In the genomic region with DNA sequence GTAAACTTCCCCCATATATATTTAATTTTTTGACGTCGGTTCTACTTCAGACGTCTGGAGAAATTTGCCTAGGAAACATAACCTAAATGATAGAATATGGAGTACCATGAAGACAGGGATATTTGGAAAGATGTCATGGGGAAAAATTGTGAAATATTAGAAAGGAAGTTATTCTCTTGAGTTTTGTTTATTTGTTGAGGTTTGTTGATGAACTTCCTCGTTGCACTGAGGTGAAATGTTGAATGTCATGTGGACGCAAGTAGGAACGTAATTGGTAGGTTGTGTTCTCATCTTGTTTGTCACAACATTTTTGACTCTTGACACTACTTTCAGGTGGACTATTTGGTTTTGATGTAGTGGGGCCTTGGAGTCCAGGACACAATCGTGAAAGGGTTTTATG, we compare ENCODE assay signal across 8 cellular contexts. TPM values are rescaled to one million over a fixed set of nuclear protein-coding genes. Genes with fewer than 3 reads are reported as not detected.
A peak's percentile ranks its signal among the peaks of the same experiment; 100 is the strongest.
DNase-seq lines count a peak whose midpoint lies in the region; ATAC-seq and TF ChIP-seq lines count a peak whose summit lies in the region.

No MANE protein-coding gene starts in this region.

- H3K9me3 ChIP-seq in colonic mucosa: no peaks in the 10 kb centered on the region
- H3K9me3 ChIP-seq in naive thymus-derived CD4-positive, alpha-beta T cell (ENCODE audit: control insufficient read depth in 2 of 3, low read length in 3 of 3): no peaks in the 10 kb centered on the region

- H3K9ac ChIP-seq in KMS-11 (no peak overlapping the region), colonic mucosa (ENCODE audit: low read depth in 2 of 2, low read length in 2 of 2) (peak overlapping the region in 1 of 2 donors; percentile 84)

- intact Hi-C loops in colonic mucosa (cut with DNase I): no loop called here
- intact Hi-C loops in naive thymus-derived CD4-positive, alpha-beta T cell (cut with micrococcal nuclease): loop anchor here (5.0 to 10.0 kb wide), 8 partner anchors 65 to 1110 kb away; a partner anchor contains a TSS

- H3K27me3 ChIP-seq in KMS-11 (ENCODE audit: insufficient read depth, low read depth) (no peaks in the 10 kb centered on the region), colonic mucosa (no peaks in the 10 kb centered on the region)
- H3K27me3 ChIP-seq in naive thymus-derived CD4-positive, alpha-beta T cell (ENCODE audit: control insufficient read depth in 2 of 2, insufficient read depth in 2 of 2, low read length in 2 of 2): no peaks in the 10 kb centered on the region

- H3K4me3 Mint-ChIP-seq in naive thymus-derived CD4-positive, alpha-beta T cell: peak overlapping the region; percentile 81 to 98 (median 86)

- H4K20me1 ChIP-seq in KMS-11 (ENCODE audit: insufficient read depth): no peaks in the 10 kb centered on the region

- H3K4me1 ChIP-seq in KMS-11 (ENCODE audit: low read depth, poor library complexity, severe bottlenecking) (peaks cover 4% of the 10 kb centered on the region), colonic mucosa (peaks cover 10% of the 10 kb centered on the region)
- peaks cover 8% of the 10 kb centered on the region in 2 donors for H3K4me1 ChIP-seq in naive thymus-derived CD4-positive, alpha-beta T cell (ENCODE audit: control insufficient read depth in 2 of 2, insufficient read depth in 2 of 2, low read length in 2 of 2)

- CTCF ChIA-PET in naive thymus-derived CD4-positive, alpha-beta T cell (lab: Charles Lee): no interaction called here

- DNase-seq in CD1c-positive myeloid dendritic cell (ENCODE audit: extremely low spot score) (peak; percentile 68), colonic mucosa (no peak), COLO829 (ENCODE audit: low spot score) (no peak)
- no peak for DNase-seq in naive thymus-derived CD4-positive, alpha-beta T cell

- H3K36me3 ChIP-seq in KMS-11 (ENCODE audit: insufficient read depth) (no peaks in the 10 kb centered on the region), colonic mucosa (no peaks in the 10 kb centered on the region)
- H3K36me3 ChIP-seq in naive thymus-derived CD4-positive, alpha-beta T cell (ENCODE audit: control insufficient read depth in 2 of 3, insufficient read depth in 3 of 3, low read length in 3 of 3): no peaks in the 10 kb centered on the region

- ATAC-seq in naive thymus-derived CD4-positive, alpha-beta T cell: no peak
- ATAC-seq in GM19397 (IDR thresholded peaks at IDR 0.05; ENCODE audit: unreplicated experiment): no peak
- no peak for ATAC-seq in HG02970 (IDR thresholded peaks at IDR 0.05; ENCODE audit: low FRiP score, unreplicated experiment)
- no peak for ATAC-seq in GM21381 (IDR thresholded peaks at IDR 0.05; ENCODE audit: unreplicated experiment)

- H3K9me3 Mint-ChIP-seq in naive thymus-derived CD4-positive, alpha-beta T cell: peaks cover 0 to 1% (median 0%) of the 10 kb centered on the region in 11 donors

- H3K4me3 ChIP-seq in KMS-11 (IDR thresholded peaks at IDR 0.05; ENCODE audit: insufficient read depth, low read depth, low read length) (no peak overlapping the region), colonic mucosa (peak overlapping the region; percentile 75)
- peak overlapping the region; percentile 74 for H3K4me3 ChIP-seq in naive thymus-derived CD4-positive, alpha-beta T cell (ENCODE audit: low read length)

- H3K27ac ChIP-seq in KMS-11 (no peak overlapping the region), colonic mucosa (peak overlapping the region; percentile 98)
- no peak overlapping the region for H3K27ac ChIP-seq in naive thymus-derived CD4-positive, alpha-beta T cell (ENCODE audit: low read depth, low read length)

- peak overlapping the region; percentile 77 for H3K4me2 ChIP-seq in KMS-11

- H3K27ac Mint-ChIP-seq in naive thymus-derived CD4-positive, alpha-beta T cell: peak overlapping the region in 4 of 9 donors; percentile 29 to 94 (median 90)

- POLR2A ChIA-PET in naive thymus-derived CD4-positive, alpha-beta T cell (lab: Charles Lee): interaction anchor here (1.4 to 3.3 kb wide), 2 partner anchors 63 to 67 kb away, joined by 4 to 12 read pairs; no protein-coding TSS in a partner anchor

- H3K27me3 Mint-ChIP-seq in naive thymus-derived CD4-positive, alpha-beta T cell: peaks cover 0 to 6% (median 0%) of the 10 kb centered on the region in 5 donors

- H3K36me3 Mint-ChIP-seq in naive thymus-derived CD4-positive, alpha-beta T cell: peaks cover 0 to 4% (median 0%) of the 10 kb centered on the region in 5 donors

- H2AFZ ChIP-seq in KMS-11 (ENCODE audit: low read depth): no peak overlapping the region

- H3K79me2 ChIP-seq in KMS-11 (ENCODE audit: insufficient read depth, low read depth): 0 out of 2 replicates have a peak, but pooled peaks cover 8% of the 10 kb centered on the region

- TF ChIP-seq CTCF in KMS-11 (conservative IDR thresholded peaks at IDR 0.05; ENCODE audit: low read depth, low read length) (no peak), colonic mucosa (IDR thresholded peaks at IDR 0.05) (no peak)

- peaks cover 17 to 49% (median 37%) of the 10 kb centered on the region in 7 donors for H3K4me1 Mint-ChIP-seq in naive thymus-derived CD4-positive, alpha-beta T cell

RNA-seq across cellular contexts. Expression of a gene that starts 1.3 kb away (rescaled TPM):
- total RNA-seq in colonic mucosa: 10 to 100 TPM; 24.0 to 25.2 TPM
- total RNA-seq in naive thymus-derived CD4-positive, alpha-beta T cell: 10 to 100 TPM in 3 of 5 experiments, 1 to 10 TPM in 2; 6.1 to 21.0 (median 12.1) TPM
- polyA plus RNA-seq in naive thymus-derived CD4-positive, alpha-beta T cell: 1 to 10 TPM; 4.2 to 4.5 TPM
